Comparison of ENCODE assay signal across 8 cellular contexts in genomic region chr9:34637356-34638137, GRCh38. TPM values are rescaled to one million over a fixed set of nuclear protein-coding genes. Genes with fewer than 3 reads are reported as not detected.
A peak's percentile ranks its signal among the peaks of the same experiment; 100 is the strongest.
DNase-seq lines count a peak whose midpoint lies in the region; ATAC-seq and TF ChIP-seq lines count a peak whose summit lies in the region.

Gene SIGMAR1 (minus strand): TSS chr9:34637787. CDS start chr9:34637697, 90 bp downstream.

- peak within 1 kb of the TSS; percentile 93 for H3K27ac Mint-ChIP-seq in activated T-cell treated with anti-CD3 and anti-CD28 coated beads, Interleukin-2, amount 50 U/mL, for 24 hours

- peak within 1 kb of the TSS; percentile 97 for H3K4me3 Mint-ChIP-seq in activated T-cell treated with anti-CD3 and anti-CD28 coated beads, Interleukin-2, amount 50 U/mL, for 24 hours

- H3K4me1 ChIP-seq in mucosa of rectum (ENCODE audit: control insufficient read depth in 2 of 2, insufficient read depth in 2 of 2, low read length in 2 of 2): peaks cover 15 to 16% of the 10 kb centered on the region in 2 donors

- TF ChIP-seq POLR2A in erythroblast (IDR thresholded peaks at IDR 0.05; ENCODE audit: low read length): peak; percentile 95

- peak within 1 kb of the TSS; percentile 79 to 84 for H3K27ac ChIP-seq in mucosa of rectum (ENCODE audit: low read depth in 2 of 2, low read length in 2 of 2)

- peaks cover 0 to 9% of the 10 kb centered on the region in 2 donors for H3K36me3 ChIP-seq in mucosa of rectum (ENCODE audit: control insufficient read depth in 2 of 2, insufficient read depth in 2 of 2, low read length in 2 of 2)

- in situ Hi-C loops in KBM-7 (cut with MboI; ENCODE audit: low pct_unique_long_range_greater_than_20kb, low sequenced_read_pairs): no loop called here

- H3K9me3 Mint-ChIP-seq in activated T-cell treated with anti-CD3 and anti-CD28 coated beads, Interleukin-2, amount 50 U/mL, for 24 hours: no peaks in the 10 kb centered on the region

- H3K27me3 ChIP-seq in mucosa of rectum (ENCODE audit: control insufficient read depth in 2 of 2, insufficient read depth in 2 of 2, low read length in 2 of 2): no peaks in the 10 kb centered on the region

- peak; percentile 90 for ATAC-seq in GM21619 (IDR thresholded peaks at IDR 0.05; ENCODE audit: unreplicated experiment)

- DNase-seq in DMS153 (lab: John Stamatoyannopoulos, UW) (peak; percentile 78), KBM-7 (peak; percentile 94), erythroblast (lab: John Stamatoyannopoulos, UW) (peak; percentile 96 to 97)
- peak; percentile 97 for DNase-seq in activated T-cell treated with anti-CD3 and anti-CD28 coated beads, Interleukin-2, amount 50 U/mL, for 24 hours
- DNase-seq in stimulated activated CD8-positive, alpha-beta memory T cell treated with anti-CD3 and anti-CD28 coated beads, Interleukin-4, amount 100 ng/mL, for 4 hours (ENCODE audit: low read depth in 2 of 2, low spot score in 1 of 2): peak; percentile 87 to 88

- H3K27me3 Mint-ChIP-seq in activated T-cell treated with anti-CD3 and anti-CD28 coated beads, Interleukin-2, amount 50 U/mL, for 24 hours: no peaks in the 10 kb centered on the region

- H3K9me3 ChIP-seq in mucosa of rectum (ENCODE audit: control insufficient read depth in 2 of 2, low read length in 2 of 2): no peaks in the 10 kb centered on the region

- peak within 1 kb of the TSS; percentile 80 to 92 for H3K9ac ChIP-seq in mucosa of rectum (ENCODE audit: low read depth in 1 of 2, low read length in 2 of 2)

- H3K36me3 Mint-ChIP-seq in activated T-cell treated with anti-CD3 and anti-CD28 coated beads, Interleukin-2, amount 50 U/mL, for 24 hours (ENCODE audit: low read depth): peaks cover 37% of the 10 kb centered on the region

- peaks cover 46% of the 10 kb centered on the region for H3K4me1 Mint-ChIP-seq in activated T-cell treated with anti-CD3 and anti-CD28 coated beads, Interleukin-2, amount 50 U/mL, for 24 hours (ENCODE audit: low read depth)

- peak within 1 kb of the TSS; percentile 90 to 92 for H3K4me3 ChIP-seq in mucosa of rectum (ENCODE audit: low read length in 2 of 2)

TF ChIP-seq in PFSK-1, 5 proteins besides CTCF, POLR2A, EP300 and RAD21:
- TF ChIP-seq SIN3A (IDR thresholded peaks at IDR 0.05; ENCODE audit: borderline replicate concordance, insufficient read depth, low read length): peak; percentile 37; the same call in 1 of the 2 replicates
- no peak for TF ChIP-seq REST (IDR thresholded peaks at IDR 0.05; ENCODE audit: insufficient read depth in 1 of 2, low read depth in 2 of 2, low read length in 2 of 2)
- peak; percentile 81 for TF ChIP-seq TAF1 (IDR thresholded peaks at IDR 0.05; ENCODE audit: borderline replicate concordance, insufficient read depth, low read length)
- peak; percentile 60 for TF ChIP-seq FOXP2 (optimal IDR thresholded peaks at IDR 0.05; ENCODE audit: borderline replicate concordance, extremely low read depth, extremely low read length, insufficient read depth)
- peak; percentile 71 for TF ChIP-seq POLR2AphosphoS5 (IDR thresholded peaks at IDR 0.05; ENCODE audit: low read depth, low read length)

RNA-seq across cellular contexts. Expression of gene SIGMAR1, which starts in this region (rescaled TPM):
- polyA plus RNA-seq in PFSK-1 (2012; ENCODE audit: insufficient read length, low read depth): 229 TPM

Comparison
In these comparisons a context has a peak if more than half of its experiments do, and no peak if none do; other contexts are left out.
1. Peak in every context shown above with its lines: DNase-seq, ATAC-seq, H3K4me3 ChIP-seq and H3K27ac ChIP-seq.